23 cellular contexts compared by ENCODE assay signal in the genomic region with DNA sequence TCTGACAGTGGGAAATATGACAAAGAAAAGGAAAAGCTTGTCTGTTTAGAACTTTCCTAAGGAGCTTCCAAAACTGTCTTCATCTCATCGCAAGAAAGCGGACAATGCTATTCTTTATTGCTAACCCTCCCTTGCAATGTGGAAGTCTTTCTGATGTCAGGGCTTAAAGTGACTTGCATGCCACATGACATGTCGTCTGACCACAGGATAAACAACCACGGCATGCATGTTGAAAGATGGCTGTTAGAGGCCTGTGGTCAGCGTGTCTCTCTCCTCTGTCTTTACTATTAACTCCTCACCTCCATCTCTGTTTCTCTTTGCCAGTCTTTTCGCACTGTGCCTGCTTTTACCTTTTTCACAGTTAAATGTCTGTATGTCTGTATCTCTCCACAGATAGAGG.
"Had no signal": no experiment of that assay in that cellular context is flagged by ENCODE, and none has a peak within 500 bp of the region (broad histone marks: within the 10 kb centered on the region; RNA-seq: fewer than 3 reads in every experiment).

No MANE protein-coding gene starts in this region.

- H3K27me3 ChIP-seq: adrenal gland, body of pancreas, esophagus muscularis mucosa, left lung, ovary, stomach, thyroid gland, upper lobe of left lung had no signal

- H3K4me3 ChIP-seq: adrenal gland, body of pancreas, esophagus muscularis mucosa, left lung, lower lobe of right lung, ovary, stomach, thyroid gland, upper lobe of left lung had no signal

- ATAC-seq: body of pancreas; left lung; lower lobe of right lung; sciatic nerve; stimulated activated naive B cell treated with anti-CD40 and anti-IgM and Interleukin-4, amounts not matched to agents 10 μg/mL and 1 μg/mL and 100 μg/mL, for 72 hours had no signal

- H3K27ac ChIP-seq: adrenal gland, body of pancreas, esophagus muscularis mucosa, left lung, lower lobe of right lung, ovary, stomach, thyroid gland, upper lobe of left lung had no signal

- H3K4me1 ChIP-seq: adrenal gland, body of pancreas, esophagus muscularis mucosa, left lung, lower lobe of right lung, stomach, thyroid gland, upper lobe of left lung had no signal

- H3K36me3 ChIP-seq: adrenal gland, esophagus muscularis mucosa, left lung, lower lobe of right lung, ovary, stomach, thyroid gland, upper lobe of left lung had no signal

- DNase-seq: activated B cell treated with CpG ODN at 0.5 μM for 24 hours; activated CD4-positive, alpha-beta T cell treated with anti-CD3 and anti-CD28 coated beads, Interleukin-2, amount 50 U/mL, for 4 hours; activated CD8-positive, alpha-beta memory T cell treated with anti-CD3 and anti-CD28 coated beads for 24 hours; activated effector memory CD4-positive, alpha-beta T cell treated with Interleukin-2 at 50 U/mL for 16 hours; activated naive CD4-positive, alpha-beta T cell treated with anti-CD3 and anti-CD28 coated beads for 36 hours; activated naive CD8-positive, alpha-beta T cell treated with anti-CD3 and anti-CD28 coated beads for 36 hours; adrenal gland; aorta; body of pancreas; dermis blood vessel endothelial cell; effector CD4-positive, alpha-beta T cell; left lung; lower lobe of right lung; mesenchymal stem cell; ovary; small intestine; stimulated activated CD4-positive, alpha-beta T cell treated with anti-CD3 and anti-CD28 coated beads, Interleukin-1b, Interleukin-23, amount 100 ng/mL, for 48 hours; stimulated activated naive B cell treated with anti-CD40 and anti-IgM and Interleukin-4, amounts not matched to agents 10 μg/mL and 1 μg/mL and 100 μg/mL, for 72 hours; stomach; thyroid gland had no signal

- H3K9me3 ChIP-seq: adrenal gland, body of pancreas, esophagus muscularis mucosa, left lung, lower lobe of right lung, ovary, stomach, thyroid gland, upper lobe of left lung had no signal
